ENCODE assay signal across 8 cellular contexts in genomic region chr6:63571883-63572732, GRCh38. TPM values are rescaled to one million over a fixed set of nuclear protein-coding genes. Genes with fewer than 3 reads are reported as not detected.
DNase-seq lines count a peak whose midpoint lies in the region; ATAC-seq and TF ChIP-seq lines count a peak whose summit lies in the region.

TSS of gene LOC128125822 (plus strand) at chr6:63572480.
TSS of gene PTP4A1 (plus strand) at chr6:63572480. CDS start at chr6:63576881, 4,401 bp downstream.

- peak; percentile 89 for ATAC-seq in GM21381 (IDR thresholded peaks at IDR 0.05; ENCODE audit: unreplicated experiment)

- no peaks in the 10 kb centered on the region for H3K4me1 ChIP-seq in NT2/D1 (ENCODE audit: insufficient read depth, insufficient read length)
- H3K4me1 ChIP-seq in endodermal cell (ENCODE audit: control insufficient read depth, insufficient read depth, low read length): no peaks in the 10 kb centered on the region

- H3K9ac ChIP-seq in NT2/D1 (ENCODE audit: insufficient read length, low read depth) (peak within 1 kb of the TSS; percentile 92), endodermal cell (ENCODE audit: extremely low read depth, low read length, poor library complexity, severe bottlenecking) (peak within 1 kb of the TSS; percentile 96)

- WGBS in endodermal cell (ENCODE audit: insufficient coverage in 1 of 2, insufficient read length in 1 of 2), 2 experiments: 1% methylated on average over 49 to 77 of the region's 77 CpGs

- peaks cover 2% of the 10 kb centered on the region for H3K9me3 Mint-ChIP-seq in endodermal cell

- H3K4me3 Mint-ChIP-seq in endodermal cell: peak within 1 kb of the TSS; percentile 87

- DNase-seq in COR-L47 (lab: John Stamatoyannopoulos, UW) (peak; percentile 98), HUDEP-2 (lab: John Stamatoyannopoulos, UW; ENCODE audit: unreplicated experiment in 76 of 76) (peak in 75 of 76 experiments; percentile 66 to 99 (median 96)), NT2/D1 (ENCODE audit: low read depth, low spot score) (peak; percentile 93), endodermal cell (peak; percentile 99), mesenteric fat pad (ENCODE audit: low spot score) (peak; percentile 100)
- peak; percentile 89 for DNase-seq in activated CD8-positive, alpha-beta memory T cell treated with anti-CD3 and anti-CD28 coated beads, Interleukin-2, amount 50 U/mL, for 1 hour (ENCODE audit: extremely low read depth)
- DNase-seq in stimulated activated CD8-positive, alpha-beta memory T cell treated with anti-CD3 and anti-CD28 coated beads, Interleukin-15, amount 100 ng/mL, for 24 hours (ENCODE audit: low read depth): peak; percentile 92

- H3K27ac ChIP-seq in endodermal cell (ENCODE audit: low read depth, low read length): peak within 1 kb of the TSS; percentile 93

- H3K4me3 ChIP-seq in NT2/D1 (ENCODE audit: insufficient read length, low read depth): peak within 1 kb of the TSS; percentile 84
- peak within 1 kb of the TSS; percentile 91 for H3K4me3 ChIP-seq in endodermal cell (ENCODE audit: low read length)

- no peak for TF ChIP-seq CTCF in endodermal cell (conservative IDR thresholded peaks at IDR 0.05)

- H3K27me3 ChIP-seq in NT2/D1 (ENCODE audit: insufficient read depth, insufficient read length) (no peaks in the 10 kb centered on the region), endodermal cell (ENCODE audit: control insufficient read depth, insufficient read depth, low read length, poor library complexity, severe bottlenecking) (peaks cover 41% of the 10 kb centered on the region)

- H3K4me1 Mint-ChIP-seq in endodermal cell: peaks cover 21% of the 10 kb centered on the region

- H3K36me3 Mint-ChIP-seq in endodermal cell (ENCODE audit: low read depth): peaks cover 11% of the 10 kb centered on the region

- peaks cover 45% of the 10 kb centered on the region for H3K27me3 Mint-ChIP-seq in endodermal cell (ENCODE audit: insufficient read depth)

- H3K36me3 ChIP-seq in NT2/D1 (ENCODE audit: insufficient read depth, insufficient read length, low read length): peaks cover 15% of the 10 kb centered on the region
- peaks cover 11% of the 10 kb centered on the region for H3K36me3 ChIP-seq in endodermal cell (ENCODE audit: control insufficient read depth, insufficient read depth, low read length)

- peaks cover 12% of the 10 kb centered on the region; the same call in 1 of the 2 replicates for H3K9me3 ChIP-seq in NT2/D1 (ENCODE audit: insufficient read depth, low read length)
- H3K9me3 ChIP-seq in endodermal cell (ENCODE audit: control insufficient read depth, low read length): peaks cover 8% of the 10 kb centered on the region

- H3K27ac Mint-ChIP-seq in endodermal cell: peak within 1 kb of the TSS; percentile 96

RNA-seq across cellular contexts. Expression of gene PTP4A1, which starts in this region (rescaled TPM):
- total RNA-seq in endodermal cell: 10 to 100 TPM; 37.2 to 42.6 TPM
- 79.9 TPM for polyA plus RNA-seq in endodermal cell (2013, experiment 1 of 2)
- polyA plus RNA-seq in endodermal cell (2013, experiment 2 of 2): 78.4 TPM
- 34.3 TPM for total RNA-seq in mesenteric fat pad

Comparison
In these comparisons a context has a peak if more than half of its experiments do, and no peak if none do; other contexts are left out.
1. Peak in every context shown above with its lines: DNase-seq, ATAC-seq, H3K4me3 ChIP-seq and H3K27ac ChIP-seq.